Comparison of ENCODE assay signal across 1 cellular context in the genomic region with DNA sequence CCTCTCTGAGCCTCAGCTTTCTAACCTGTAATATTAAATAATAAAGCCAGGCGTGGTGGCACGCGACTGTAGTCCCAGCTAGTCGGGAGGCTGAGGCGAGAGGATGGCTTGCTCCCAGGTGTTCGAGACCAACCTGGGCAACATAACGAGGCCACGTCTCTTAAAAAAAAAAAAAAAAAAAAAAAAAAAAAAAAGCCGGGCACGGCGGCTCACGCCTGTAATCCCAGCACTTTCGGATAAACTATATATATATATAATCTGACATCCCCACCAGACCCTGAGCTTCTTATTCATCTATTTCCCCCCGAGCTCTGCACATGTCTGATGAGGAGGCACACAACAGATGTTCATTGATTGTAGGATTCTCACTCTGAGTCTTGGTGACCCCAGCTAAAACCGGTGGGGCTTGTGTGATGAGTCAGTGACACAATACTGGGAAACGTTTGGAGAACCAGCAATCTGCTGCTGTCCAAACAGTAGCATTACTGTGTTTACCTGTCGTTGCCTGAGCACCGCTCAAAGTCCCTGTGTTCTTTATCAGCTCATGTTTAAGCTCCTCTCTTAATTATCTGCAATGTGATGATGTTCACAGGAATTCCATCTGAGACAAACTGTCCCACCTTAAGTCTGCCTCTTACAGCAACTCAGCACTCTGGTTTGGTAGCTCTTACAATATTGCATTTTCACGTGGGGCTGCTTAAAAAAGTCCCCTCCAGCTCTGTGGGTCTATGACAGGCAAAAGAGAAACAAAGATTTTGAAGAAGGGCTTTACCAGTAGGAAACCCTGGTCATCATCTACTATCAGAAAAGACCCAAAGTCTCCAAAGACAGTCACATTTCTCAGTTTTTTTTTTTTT.
TF ChIP-seq lines count a peak whose summit lies in the region.

No MANE protein-coding gene starts in this region.

TF ChIP-seq in H1, 55 proteins besides CTCF, POLR2A, EP300 and RAD21:
- TF ChIP-seq SAP30 (IDR thresholded peaks at IDR 0.05; ENCODE audit: insufficient read depth, insufficient replicate concordance, low read length) (no peak), CBX5 (IDR thresholded peaks at IDR 0.05; ENCODE audit: low read depth, low read length) (no peak), SUZ12 (IDR thresholded peaks at IDR 0.05; ENCODE audit: low read length) (no peak), CHD1 (IDR thresholded peaks at IDR 0.05; ENCODE audit: low read depth, low read length) (no peak), SP4 (IDR thresholded peaks at IDR 0.05; ENCODE audit: low read length) (no peak), ASH2L (IDR thresholded peaks at IDR 0.05; ENCODE audit: low read length) (no peak), KDM4A (IDR thresholded peaks at IDR 0.05; ENCODE audit: low read depth, low read length, severe bottlenecking) (no peak), RFX5 (IDR thresholded peaks at IDR 0.05; ENCODE audit: borderline replicate concordance, low read depth, low read length) (no peak), GABPA (IDR thresholded peaks at IDR 0.05; ENCODE audit: borderline replicate concordance, insufficient read depth, low read length) (no peak), TCF12 (IDR thresholded peaks at IDR 0.05; ENCODE audit: low read depth, low read length) (no peak), SRF (IDR thresholded peaks at IDR 0.05; ENCODE audit: low read depth, low read length) (no peak), CREB1 (IDR thresholded peaks at IDR 0.05) (no peak), MAFK (IDR thresholded peaks at IDR 0.05; ENCODE audit: low read depth, low read length) (no peak), CBX8 (IDR thresholded peaks at IDR 0.05; ENCODE audit: borderline replicate concordance, low read depth, low read length) (no peak), POU5F1 (IDR thresholded peaks at IDR 0.05; ENCODE audit: low read depth, low read length) (no peak), FOSL1 (IDR thresholded peaks at IDR 0.05; ENCODE audit: insufficient read depth, low read depth, low read length) (no peak), GTF2F1 (IDR thresholded peaks at IDR 0.05; ENCODE audit: borderline replicate concordance, low read depth, low read length) (no peak), TEAD4 (IDR thresholded peaks at IDR 0.05; ENCODE audit: low read depth, low read length) (no peak), SIN3A (conservative IDR thresholded peaks at IDR 0.05 in 1 of 2, IDR thresholded peaks at IDR 0.05 in 1 of 2; ENCODE audit: low read depth in 1 of 2, low read length in 2 of 2) (no peak)
- TF ChIP-seq, protein P1, sequence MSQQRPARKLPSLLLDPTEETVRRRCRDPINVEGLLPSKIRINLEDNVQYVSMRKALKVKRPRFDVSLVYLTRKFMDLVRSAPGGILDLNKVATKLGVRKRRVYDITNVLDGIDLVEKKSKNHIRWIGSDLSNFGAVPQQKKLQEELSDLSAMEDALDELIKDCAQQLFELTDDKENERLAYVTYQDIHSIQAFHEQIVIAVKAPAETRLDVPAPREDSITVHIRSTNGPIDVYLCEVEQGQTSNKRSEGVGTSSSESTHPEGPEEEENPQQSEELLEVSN (IDR thresholded peaks at IDR 0.05), result no peak
